In the genomic region with DNA sequence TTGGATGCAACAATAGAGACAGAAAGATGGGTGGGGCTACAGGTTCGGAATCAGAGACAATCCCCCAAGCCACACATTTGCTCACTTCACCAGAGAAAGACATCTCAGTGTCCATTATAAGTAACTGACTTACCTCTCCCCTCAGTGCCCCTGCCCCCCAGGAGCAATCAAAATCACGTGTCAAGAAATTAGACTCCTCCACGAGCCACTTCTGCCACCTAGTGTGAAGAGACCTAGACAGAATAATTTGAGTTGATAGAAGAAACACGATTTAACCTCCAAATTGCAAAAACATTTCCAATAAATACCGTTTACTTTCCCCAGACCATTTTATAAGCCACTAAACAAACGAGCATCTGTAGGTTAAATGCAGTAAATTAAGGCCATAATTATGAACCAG, we compare ENCODE assay signal across 15 cellular contexts.
DNase-seq lines count a peak whose midpoint lies in the region; ATAC-seq, FAIRE-seq and TF ChIP-seq lines count a peak whose summit lies in the region.
"Had no signal": no experiment of that assay in that cellular context is flagged by ENCODE, and none has a peak within 500 bp of the region (broad histone marks: within the 10 kb centered on the region; RNA-seq: fewer than 3 reads in every experiment).

No MANE protein-coding gene starts in this region.

- H3K27ac ChIP-seq in A673 (ENCODE audit: low read depth, low read length, poor library complexity, severe bottlenecking) (no peak overlapping the region), K562 (ENCODE audit: extremely low read depth, low read depth, low read length) (no peak overlapping the region), HepG2 (ENCODE audit: extremely low read length, insufficient read depth, low read length) (no peak overlapping the region)

- H3K9ac ChIP-seq in K562 (ENCODE audit: insufficient read depth in 1 of 2, low read depth in 2 of 2, low read length in 2 of 2) (no peak overlapping the region), HepG2 (ENCODE audit: insufficient read depth, low read depth, low read length) (no peak overlapping the region)

- peak; percentile 46 for FAIRE-seq in K562 (lab: Jason Lieb, UNC)
- FAIRE-seq in HepG2 (lab: Jason Lieb, UNC) = no peak

- no peaks in the 10 kb centered on the region for H3K9me1 ChIP-seq in K562 (ENCODE audit: control insufficient read depth, insufficient read depth, low read length)

- no peak overlapping the region for H3K4me3 Mint-ChIP-seq in stimulated activated memory B cell treated with anti-CD40 and anti-IgM and Interleukin-4, amounts not matched to agents 10 μg/mL and 1 μg/mL and 100 μg/mL, for 72 hours
- H3K4me3 Mint-ChIP-seq in endothelial cell (ENCODE audit: unreplicated experiment) = no peak overlapping the region
- H3K4me3 Mint-ChIP-seq: brain; CD8-positive, alpha-beta T cell; natural killer cell treated with Interleukin-12 subunit alpha and Interleukin-12 subunit beta and Interleukin-15 and Interleukin-18, amount 100 ng/mL, for 72 hours had no signal

- H3K9me3 ChIP-seq in A673 (ENCODE audit: low read depth, low read length, poor library complexity, severe bottlenecking) (no peaks in the 10 kb centered on the region), K562 (replicated peaks; ENCODE audit: control insufficient read depth, insufficient read depth, low read depth, low read length) (no peaks in the 10 kb centered on the region), HepG2 (ENCODE audit: low read length) (no peaks in the 10 kb centered on the region)

- H3K27ac Mint-ChIP-seq in stimulated activated memory B cell treated with anti-CD40 and anti-IgM and Interleukin-4, amounts not matched to agents 10 μg/mL and 1 μg/mL and 100 μg/mL, for 72 hours = no peak overlapping the region
- H3K27ac Mint-ChIP-seq in endothelial cell (ENCODE audit: unreplicated experiment) = no peak overlapping the region
- H3K27ac Mint-ChIP-seq: brain; CD8-positive, alpha-beta T cell; natural killer cell treated with Interleukin-12 subunit alpha and Interleukin-12 subunit beta and Interleukin-15 and Interleukin-18, amount 100 ng/mL, for 72 hours had no signal

- peak; percentile 44 to 63; a peak in 3 of 4 replicates for TF ChIP-seq RAD21 in K562 (CRISPR knock-in tag; conservative IDR thresholded peaks at IDR 0.05 in 1 of 2, IDR thresholded peaks at IDR 0.05 in 1 of 2)
- no peak for TF ChIP-seq RAD21 in HepG2 (CRISPR knock-in tag; IDR thresholded peaks at IDR 0.05)

- intact Hi-C loops in A673 (cut with micrococcal nuclease; ENCODE audit: unreplicated experiment) (no loop called here), K562 (cut with micrococcal nuclease) (no loop called here), HepG2 (cut with micrococcal nuclease; ENCODE audit: unreplicated experiment) (no loop called here)

- H3K4me2 ChIP-seq in K562 (ENCODE audit: insufficient read depth, low read length) = no peak overlapping the region
- no peak overlapping the region for H3K4me2 ChIP-seq in HepG2 (ENCODE audit: low read depth, low read length)

- H3K36me3 Mint-ChIP-seq in stimulated activated memory B cell treated with anti-CD40 and anti-IgM and Interleukin-4, amounts not matched to agents 10 μg/mL and 1 μg/mL and 100 μg/mL, for 72 hours = no peaks in the 10 kb centered on the region
- no peaks in the 10 kb centered on the region for H3K36me3 Mint-ChIP-seq in endothelial cell (ENCODE audit: low read depth, unreplicated experiment)
- H3K36me3 Mint-ChIP-seq: brain; CD8-positive, alpha-beta T cell; natural killer cell treated with Interleukin-12 subunit alpha and Interleukin-12 subunit beta and Interleukin-15 and Interleukin-18, amount 100 ng/mL, for 72 hours had no signal

- no peaks in the 10 kb centered on the region for H3K79me2 ChIP-seq in K562 (ENCODE audit: control insufficient read depth, insufficient read depth, low read length)
- no peaks in the 10 kb centered on the region for H3K79me2 ChIP-seq in HepG2 (ENCODE audit: insufficient read depth, low read length)

- H3K4me3 ChIP-seq in A673 (ENCODE audit: low read depth, low read length, poor library complexity, severe bottlenecking) (no peak overlapping the region), K562 (no peak overlapping the region), HepG2 (replicated peaks in 1 of 3; ENCODE audit: insufficient read depth in 1 of 3, low read depth in 2 of 3, low read length in 3 of 3) (no peak overlapping the region)
- H3K4me3 ChIP-seq: lung had no signal

- no peaks in the 10 kb centered on the region for H3K4me1 Mint-ChIP-seq in stimulated activated memory B cell treated with anti-CD40 and anti-IgM and Interleukin-4, amounts not matched to agents 10 μg/mL and 1 μg/mL and 100 μg/mL, for 72 hours
- peaks cover 3% of the 10 kb centered on the region for H3K4me1 Mint-ChIP-seq in endothelial cell (ENCODE audit: unreplicated experiment)

- ATAC-seq in K562 = 0 out of 3 replicates have a peak, but pooled peaks have one; percentile 27
- ATAC-seq in stimulated activated memory B cell treated with anti-CD40 and anti-IgM and Interleukin-4, amounts not matched to agents 10 μg/mL and 1 μg/mL and 100 μg/mL, for 72 hours = no peak
- no peak for ATAC-seq in HepG2
- ATAC-seq: CD8-positive, alpha-beta T cell; natural killer cell treated with Interleukin-12 subunit alpha and Interleukin-12 subunit beta and Interleukin-15 and Interleukin-18, amount 100 ng/mL, for 72 hours had no signal

- TF ChIP-seq EP300 in K562 (IDR thresholded peaks at IDR 0.05; ENCODE audit: low read length) = no peak
- TF ChIP-seq EP300 in HepG2 (IDR thresholded peaks at IDR 0.05; ENCODE audit: low read depth in 2 of 2, low read length in 2 of 2) = no peak
- no peak for TF ChIP-seq EP300 in HepG2 (CRISPR knock-in tag; IDR thresholded peaks at IDR 0.05; ENCODE audit: borderline replicate concordance)

- H2AFZ ChIP-seq in K562 (ENCODE audit: low read depth, low read length) (no peak overlapping the region), HepG2 (ENCODE audit: low read length) (no peak overlapping the region)

- H4K20me1 ChIP-seq in K562 (replicated peaks; ENCODE audit: control insufficient read depth, insufficient read depth, low read length) = no peaks in the 10 kb centered on the region
- no peaks in the 10 kb centered on the region for H4K20me1 ChIP-seq in HepG2 (ENCODE audit: insufficient read depth, low read length)

- 1% methylated on average over 6 of the region's 6 CpGs for WGBS in K562 (ENCODE audit: insufficient coverage, low coverage, missing lambda C conversion rate)
- WGBS in HepG2 (ENCODE audit: low lambda C conversion rate) = 11% methylated on average over 6 of the region's 6 CpGs

- BruUV-seq in A673 (replicated peaks; lab: Mats Ljungman, UMichigan) (no TSS peak), K562 (replicated peaks; lab: Mats Ljungman, UMichigan) (no TSS peak), HepG2 (replicated peaks; lab: Mats Ljungman, UMichigan) (no TSS peak)

- H3K36me3 ChIP-seq in A673 (ENCODE audit: insufficient read depth, low read length, poor library complexity, severe bottlenecking) (no peaks in the 10 kb centered on the region), K562 (ENCODE audit: control insufficient read depth, insufficient read depth, low read length) (no peaks in the 10 kb centered on the region), HepG2 (replicated peaks in 1 of 2; ENCODE audit: control insufficient read depth in 1 of 2, insufficient read depth in 2 of 2, low read length in 2 of 2) (no peaks in the 10 kb centered on the region)

- H3K9me3 Mint-ChIP-seq in stimulated activated memory B cell treated with anti-CD40 and anti-IgM and Interleukin-4, amounts not matched to agents 10 μg/mL and 1 μg/mL and 100 μg/mL, for 72 hours = no peaks in the 10 kb centered on the region
- H3K9me3 Mint-ChIP-seq in endothelial cell (ENCODE audit: unreplicated experiment) = no peaks in the 10 kb centered on the region
- H3K9me3 Mint-ChIP-seq: CD8-positive, alpha-beta T cell had no signal

- TF ChIP-seq POLR2A in K562 (conservative IDR thresholded peaks at IDR 0.05) (no peak), HepG2 (IDR thresholded peaks at IDR 0.05; ENCODE audit: insufficient read depth in 1 of 2, low read depth in 2 of 2, low read length in 2 of 2) (no peak)

- H3K27me3 ChIP-seq in A673 (replicated peaks; ENCODE audit: insufficient read depth, low read depth, low read length, poor library complexity) = peaks cover 75% of the 10 kb centered on the region
- peaks cover 6 to 12% of the 10 kb centered on the region in 2 experiments; a peak in 3 of 5 replicates for H3K27me3 ChIP-seq in K562 (ENCODE audit: control insufficient read depth in 2 of 2, insufficient read depth in 2 of 2, low read length in 2 of 2)
- H3K27me3 ChIP-seq in HepG2 (ENCODE audit: control insufficient read depth in 1 of 2, insufficient read depth in 2 of 2, low read length in 2 of 2) = no peaks in the 10 kb centered on the region

- POLR2A ChIA-PET in A673 (lab: Charles Lee; ENCODE audit: low non-redundant PET) (no interaction called here), K562 (lab: Yijun Ruan, JAX) (no interaction called here), HepG2 (lab: Yijun Ruan, JAX) (no interaction called here)

- in situ Hi-C loops in K562 (cut with MboI) (loop anchor here (25.0 kb wide), 1 partner anchor 1468 kb away; a partner anchor contains a TSS), HepG2 (cut with HindIII; ENCODE audit: extremely low pct_ligation_motif_present, low pct_unique_long_range_greater_than_20kb) (no loop called here)

- no peak for DNase-seq in A673 (ENCODE audit: low spot score)
- peak; percentile 59 for DNase-seq in COLO829 (ENCODE audit: low spot score)
- DNase-seq in NCI-H748 (lab: John Stamatoyannopoulos, UW; ENCODE audit: unreplicated experiment) = peak; percentile 59
- DNase-seq in K562 (ENCODE audit: extremely low read depth in 1 of 4, low spot score in 3 of 4) = no peak
- DNase-seq in HepG2 (ENCODE audit: low spot score) = no peak
- DNase-seq in endothelial cell (ENCODE audit: low spot score) = no peak
- DNase-seq in cortex of kidney (lab: John Stamatoyannopoulos, UW) = no peak
- DNase-seq: CD8-positive, alpha-beta T cell; foreskin melanocyte; GF-D8; NCI-H446 treated with DMSO at 0.1 percent for 48 hours had no signal

- TF ChIP-seq CTCF in A673 (conservative IDR thresholded peaks at IDR 0.05; ENCODE audit: low read depth, low read length) (0 out of 2 replicates have a peak, but pooled peaks have one; percentile 9), K562 (IDR thresholded peaks at IDR 0.05 in 2 of 3, conservative IDR thresholded peaks at IDR 0.05 in 1 of 3; ENCODE audit: insufficient read depth in 2 of 3, low read depth in 1 of 3, low read length in 3 of 3) (peak in 2 of 3 experiments; percentile 18 to 50; a peak in 3 of 6 replicates), HepG2 (CRISPR knock-in tag; IDR thresholded peaks at IDR 0.05) (no peak), endothelial cell (IDR thresholded peaks at IDR 0.05; ENCODE audit: unreplicated experiment) (no peak)

- CTCF ChIA-PET in A673 (lab: Charles Lee) = no interaction called here
- CTCF ChIA-PET in K562 (lab: Yijun Ruan, JAX; ENCODE audit: low intra/inter-chr PET ratio) = no interaction called here
- CTCF ChIA-PET in HepG2 (lab: Yijun Ruan, JAX; ENCODE audit: low intra/inter-chr PET ratio, low total read pairs) = no interaction called here

- H3K27me3 Mint-ChIP-seq in stimulated activated memory B cell treated with anti-CD40 and anti-IgM and Interleukin-4, amounts not matched to agents 10 μg/mL and 1 μg/mL and 100 μg/mL, for 72 hours = peaks cover 33% of the 10 kb centered on the region
- H3K27me3 Mint-ChIP-seq in endothelial cell (ENCODE audit: unreplicated experiment) = peaks cover 2% of the 10 kb centered on the region
- H3K27me3 Mint-ChIP-seq: brain had no signal

- no peaks in the 10 kb centered on the region for H3K4me1 ChIP-seq in A673 (ENCODE audit: insufficient read depth, low read length, poor library complexity, severe bottlenecking)
- H3K4me1 ChIP-seq in K562 (replicated peaks in 1 of 2; ENCODE audit: control insufficient read depth in 2 of 2, insufficient read depth in 2 of 2, low read length in 2 of 2) = no peaks in the 10 kb centered on the region
- H3K4me1 ChIP-seq in HepG2 (ENCODE audit: insufficient read depth, low read length) = no peaks in the 10 kb centered on the region

Comparison
In these comparisons a context has a peak if more than half of its experiments do, and no peak if none do; other contexts are left out.
1. DNase-seq: peak in COLO829 (single experiment) and NCI-H748 (single experiment); none in A673 (single experiment), K562 (0 of 4), HepG2 (single experiment), endothelial cell (single experiment) and cortex of kidney (single experiment).
2. CTCF ChIP-seq: peak in A673 (single experiment) and K562 (2 of 3); none in HepG2 (single experiment) and endothelial cell (single experiment).